In the genomic region with DNA sequence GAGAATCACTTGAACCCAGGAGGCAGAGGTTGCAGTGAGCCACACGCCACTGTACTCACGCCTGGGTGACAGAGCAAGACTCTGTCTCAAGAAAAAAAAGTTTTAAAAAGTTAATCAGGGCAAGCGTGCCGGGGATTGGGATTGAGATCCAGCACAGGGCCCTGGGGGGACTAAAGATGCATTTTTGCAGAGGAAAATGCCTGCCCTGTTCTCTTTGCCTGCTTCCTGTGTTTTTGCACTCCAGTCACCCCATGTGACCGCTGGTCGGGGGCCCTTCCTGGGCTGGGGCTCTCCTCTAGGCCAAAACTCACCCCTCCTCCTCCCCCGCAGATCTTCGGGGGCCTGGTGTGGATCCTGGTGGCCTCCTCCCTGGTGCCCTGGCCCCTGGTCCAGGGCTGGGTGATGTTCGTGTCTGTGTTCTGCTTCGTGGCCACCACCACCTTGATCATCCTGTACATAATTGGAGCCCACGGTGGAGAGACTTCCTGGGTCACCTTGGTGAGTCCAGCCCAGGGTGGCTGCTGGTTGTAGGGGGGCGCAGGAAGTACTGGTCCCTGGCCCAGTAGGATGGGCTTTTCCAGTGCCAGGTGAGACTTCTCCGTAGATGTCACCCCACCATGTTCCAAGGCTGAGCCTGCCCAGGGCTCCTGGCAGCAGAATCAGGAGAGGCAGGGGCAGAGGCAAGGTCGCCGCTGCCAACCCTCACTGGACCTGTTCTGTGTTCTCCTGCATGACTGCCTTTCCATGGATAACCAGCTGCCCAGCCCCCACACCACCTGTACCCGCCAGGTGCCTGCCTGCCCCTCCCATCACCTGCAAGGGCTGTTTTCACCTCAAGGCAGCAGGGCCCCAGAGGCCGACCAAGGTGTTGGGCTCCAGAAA, we compare ENCODE assay signal across 15 cellular contexts. TPM values are rescaled to one million over a fixed set of nuclear protein-coding genes. Genes with fewer than 3 reads are reported as not detected.
DNase-seq lines count a peak whose midpoint lies in the region; ATAC-seq and TF ChIP-seq lines count a peak whose summit lies in the region.
"Had no signal": no experiment of that assay in that cellular context is flagged by ENCODE, and none has a peak within 500 bp of the region (broad histone marks: within the 10 kb centered on the region; RNA-seq: fewer than 3 reads in every experiment).

No MANE protein-coding gene starts in this region.

- no peak for DNase-seq in CD4-positive, alpha-beta T cell
- DNase-seq in NCI-H526 (lab: John Stamatoyannopoulos, UW) (peak; percentile 34 to 78), foreskin melanocyte (peak; percentile 51), MM.1S (no peak), esophagus muscularis mucosa (ENCODE audit: extremely low spot score) (no peak)
- DNase-seq: amniotic stem cell, kidney glomerular epithelial cell, NCI-H2081 treated with DMSO at 0.1 percent for 48 hours, SK-N-SH had no signal

- CTCF ChIA-PET in CD4-positive, alpha-beta T cell (lab: Charles Lee): interaction anchor here (1.2 to 1.3 kb wide), 2 partner anchors 25 to 29 kb away, joined by 3 to 4 read pairs; no protein-coding TSS in a partner anchor

- no peaks in the 10 kb centered on the region for H3K9me3 Mint-ChIP-seq in CD4-positive, alpha-beta T cell

- H3K36me3 Mint-ChIP-seq in CD4-positive, alpha-beta T cell (ENCODE audit: low read depth): peaks cover 75% of the 10 kb centered on the region

- no peaks in the 10 kb centered on the region for H3K79me2 ChIP-seq in MM.1S (ENCODE audit: low read length)

- no peak overlapping the region for H3K4me3 Mint-ChIP-seq in CD4-positive, alpha-beta T cell

- TF ChIP-seq EP300 in esophagus muscularis mucosa (IDR thresholded peaks at IDR 0.05): no peak

- peaks cover 0 to 1% (median 0%) of the 10 kb centered on the region in 11 experiments; a peak in 2 of 22 replicates for H4K20me1 ChIP-seq in BLaER1 treated with 17β-estradiol and CSF1 and Interleukin-3, amounts not matched to agents 10 nM and 100 nM
- no peaks in the 10 kb centered on the region for H4K20me1 ChIP-seq in MM.1S (ENCODE audit: insufficient read depth, low read length)

- H3K9me2 ChIP-seq in MM.1S (replicated peaks; ENCODE audit: insufficient read depth, low read length): no peaks in the 10 kb centered on the region
- H3K9me2 ChIP-seq: SK-N-SH had no signal

- no peak for ATAC-seq in CD4-positive, alpha-beta T cell (ENCODE audit: poor library complexity)
- ATAC-seq in HG03378 (IDR thresholded peaks at IDR 0.05; ENCODE audit: unreplicated experiment): no peak

- H3K4me2 ChIP-seq in BLaER1 treated with 17β-estradiol and CSF1 and Interleukin-3, amounts not matched to agents 10 nM and 100 nM: peak overlapping the region in 7 of 11 experiments; percentile 15 to 55 (median 44); a peak in 12 of 22 replicates
- no peak overlapping the region for H3K4me2 ChIP-seq in MM.1S (ENCODE audit: low read depth, low read length)

- 78% methylated on average over 11 of the region's 17 CpGs for WGBS in esophagus muscularis mucosa

- no peak for TF ChIP-seq POLR2A in esophagus muscularis mucosa (IDR thresholded peaks at IDR 0.05; ENCODE audit: low read depth)

- H3K27me3 Mint-ChIP-seq in CD4-positive, alpha-beta T cell: no peaks in the 10 kb centered on the region

- H3K27ac Mint-ChIP-seq in CD4-positive, alpha-beta T cell: peak overlapping the region; percentile 71
- H3K27ac Mint-ChIP-seq: progenitor cell of endocrine pancreas had no signal

- peaks cover 72% of the 10 kb centered on the region for H3K4me1 Mint-ChIP-seq in CD4-positive, alpha-beta T cell (ENCODE audit: low read depth)

- TF ChIP-seq CTCF in CD4-positive, alpha-beta T cell (IDR thresholded peaks at IDR 0.05): no peak
- TF ChIP-seq CTCF in MM.1S (IDR thresholded peaks at IDR 0.05; ENCODE audit: low read length): no peak
- TF ChIP-seq CTCF in esophagus muscularis mucosa (IDR thresholded peaks at IDR 0.05): no peak

- no peaks in the 10 kb centered on the region for H3K36me3 ChIP-seq in BLaER1 treated with 17β-estradiol and CSF1 and Interleukin-3, amounts not matched to agents 10 nM and 100 nM
- H3K36me3 ChIP-seq in MM.1S (replicated peaks; ENCODE audit: insufficient read depth, low read length): no peaks in the 10 kb centered on the region
- no peaks in the 10 kb centered on the region for H3K36me3 ChIP-seq in esophagus muscularis mucosa
- H3K36me3 ChIP-seq: suprapubic skin had no signal

- POLR2A ChIA-PET in CD4-positive, alpha-beta T cell (lab: Charles Lee): interaction anchor here (1.3 to 2.9 kb wide), 3 partner anchors 10 to 27 kb away, joined by 3 to 10 read pairs (median 5); partner anchors contain the start of gene MAL

- no peaks in the 10 kb centered on the region for H3F3A ChIP-seq in MM.1S (ENCODE audit: insufficient read depth, low read length)

- H3K27me3 ChIP-seq in BLaER1 treated with 17β-estradiol and CSF1 and Interleukin-3, amounts not matched to agents 10 nM and 100 nM: no peaks in the 10 kb centered on the region
- H3K27me3 ChIP-seq in CD4-positive, alpha-beta T cell (ENCODE audit: control insufficient read depth, insufficient read depth, low read length): no peaks in the 10 kb centered on the region
- H3K27me3 ChIP-seq in MM.1S (replicated peaks; ENCODE audit: insufficient read depth, low read length): no peaks in the 10 kb centered on the region
- H3K27me3 ChIP-seq in esophagus muscularis mucosa: peaks cover 0 to 16% (median 0%) of the 10 kb centered on the region in 4 donors

- no peak overlapping the region for H3K27ac ChIP-seq in BLaER1 treated with 17β-estradiol and CSF1 and Interleukin-3, amounts not matched to agents 10 nM and 100 nM
- H3K27ac ChIP-seq in CD4-positive, alpha-beta T cell (ENCODE audit: low read depth, low read length): no peak overlapping the region
- H3K27ac ChIP-seq in MM.1S (ENCODE audit: low read length): no peak overlapping the region
- peak overlapping the region in 1 of 4 donors; percentile 34 for H3K27ac ChIP-seq in esophagus muscularis mucosa (replicated peaks in 1 of 4)
- H3K27ac ChIP-seq: epithelial cell of prostate, suprapubic skin had no signal

- H3K9ac ChIP-seq in BLaER1 treated with 17β-estradiol and CSF1 and Interleukin-3, amounts not matched to agents 10 nM and 100 nM: no peak overlapping the region
- H3K9ac ChIP-seq in MM.1S (ENCODE audit: low read length): no peak overlapping the region
- H3K9ac ChIP-seq: SK-N-SH had no signal

- no peaks in the 10 kb centered on the region for H3K9me3 ChIP-seq in BLaER1 treated with 17β-estradiol and CSF1 and Interleukin-3, amounts not matched to agents 10 nM and 100 nM (replicated peaks in 1 of 11)
- no peaks in the 10 kb centered on the region for H3K9me3 ChIP-seq in CD4-positive, alpha-beta T cell (ENCODE audit: control insufficient read depth, low read length)
- H3K9me3 ChIP-seq in MM.1S (replicated peaks; ENCODE audit: insufficient read depth, low read length) (no peaks in the 10 kb centered on the region), esophagus muscularis mucosa (no peaks in the 10 kb centered on the region)
- H3K9me3 ChIP-seq: SK-N-SH, suprapubic skin had no signal

- peaks cover 13 to 25% (median 21%) of the 10 kb centered on the region in 10 experiments for H3K4me1 ChIP-seq in BLaER1 treated with 17β-estradiol and CSF1 and Interleukin-3, amounts not matched to agents 10 nM and 100 nM
- H3K4me1 ChIP-seq in MM.1S (ENCODE audit: low read length) (no peaks in the 10 kb centered on the region), esophagus muscularis mucosa (peaks cover 10 to 23% (median 13%) of the 10 kb centered on the region in 4 donors)

- intact Hi-C loops in CD4-positive, alpha-beta T cell (cut with DNase I, micrococcal nuclease): no loop called here
- intact Hi-C loops in esophagus muscularis mucosa (cut with DNase I): no loop called here

- no peak overlapping the region for H2AFZ ChIP-seq in MM.1S (ENCODE audit: low read length)

- no peak overlapping the region for H3K4me3 ChIP-seq in BLaER1 treated with 17β-estradiol and CSF1 and Interleukin-3, amounts not matched to agents 10 nM and 100 nM
- H3K4me3 ChIP-seq in MM.1S (ENCODE audit: low read length): no peak overlapping the region
- no peak overlapping the region for H3K4me3 ChIP-seq in esophagus muscularis mucosa
- H3K4me3 ChIP-seq: suprapubic skin had no signal

RNA-seq across cellular contexts. Expression of gene MAL, which starts 22.4 kb away (rescaled TPM):
- total RNA-seq in CD4-positive, alpha-beta T cell: 100 to 1,000 TPM; 101 to 102 TPM
- 10 to 100 TPM; 23.3 to 46.2 (median 36.6) TPM for total RNA-seq in esophagus muscularis mucosa
- total RNA-seq: G401, progenitor cell of endocrine pancreas had no signal

Comparison
In these comparisons a context has a peak if more than half of its experiments do, and no peak if none do; other contexts are left out.
1. DNase-seq: peak in NCI-H526 (2 of 2) and foreskin melanocyte (single experiment); none in CD4-positive, alpha-beta T cell (0 of 10), MM.1S (single experiment) and esophagus muscularis mucosa (single experiment).